ENCODE assay signal across 24 cellular contexts in genomic region chr9:76528056-76528455, GRCh38.
"Had no signal": no experiment of that assay in that cellular context is flagged by ENCODE, and none has a peak within 500 bp of the region (broad histone marks: within the 10 kb centered on the region; RNA-seq: fewer than 3 reads in every experiment).

No MANE protein-coding gene starts in this region.

- H3K27me3 ChIP-seq: adrenal gland, gastrocnemius medialis, transverse colon, vagina had no signal

- H3K9me3 ChIP-seq: adrenal gland, esophagus muscularis mucosa, gastrocnemius medialis, transverse colon, vagina had no signal

- H3K9me3 Mint-ChIP-seq: activated T-cell treated with anti-CD3 and anti-CD28 coated beads, Interleukin-2, amount 50 U/mL, for 24 hours; activated T-helper 17 cell treated with anti-CD3 and anti-CD28 coated beads, Interleukin-2, amount 50 U/mL, for 72 hours; natural killer cell; stimulated activated naive B cell treated with anti-CD40 and anti-IgM and Interleukin-4, amounts not matched to agents 10 μg/mL and 1 μg/mL and 100 μg/mL, for 72 hours had no signal

- DNase-seq: activated CD4-positive, alpha-beta T cell treated with anti-CD3 and anti-CD28 coated beads for 1 hour; activated CD4-positive, alpha-beta T cell treated with anti-CD3 and anti-CD28 coated beads, Interleukin-2, amount 50 U/mL, for 1 hour; activated T-cell treated with anti-CD3 and anti-CD28 coated beads, Interleukin-2, amount 50 U/mL, for 24 hours; adrenal gland; central memory CD4-positive, alpha-beta T cell; effector memory CD4-positive, alpha-beta T cell; gastrocnemius medialis; head of caudate nucleus; hypothalamus; left ventricle myocardium superior; midbrain; natural killer cell; small intestine; stimulated activated CD8-positive, alpha-beta memory T cell treated with anti-CD3 and anti-CD28 coated beads, Interleukin-4, amount 100 ng/mL, for 48 hours; stimulated activated naive B cell treated with anti-CD40 and anti-IgM and Interleukin-4, amounts not matched to agents 10 μg/mL and 1 μg/mL and 100 μg/mL, for 72 hours; transverse colon; WERI-Rb-1 had no signal

- H3K27ac ChIP-seq: adrenal gland, esophagus muscularis mucosa, gastrocnemius medialis, transverse colon, vagina, WERI-Rb-1 had no signal

- ATAC-seq: activated naive CD4-positive, alpha-beta T cell treated with anti-CD3 and anti-CD28 coated beads, Interleukin-2, amount 50 U/mL, for 72 hours; activated T-helper 17 cell treated with anti-CD3 and anti-CD28 coated beads, Interleukin-2, amount 50 U/mL, for 72 hours; gastrocnemius medialis; left ventricle myocardium superior; natural killer cell; sciatic nerve; stimulated activated naive B cell treated with anti-CD40 and anti-IgM and Interleukin-4, amounts not matched to agents 10 μg/mL and 1 μg/mL and 100 μg/mL, for 72 hours had no signal

- H3K27ac Mint-ChIP-seq: activated T-cell treated with anti-CD3 and anti-CD28 coated beads, Interleukin-2, amount 50 U/mL, for 24 hours; activated T-helper 17 cell treated with anti-CD3 and anti-CD28 coated beads, Interleukin-2, amount 50 U/mL, for 72 hours; natural killer cell; stimulated activated naive B cell treated with anti-CD40 and anti-IgM and Interleukin-4, amounts not matched to agents 10 μg/mL and 1 μg/mL and 100 μg/mL, for 72 hours had no signal

- H3K36me3 ChIP-seq: adrenal gland, esophagus muscularis mucosa, gastrocnemius medialis, transverse colon, vagina, WERI-Rb-1 had no signal

- H3K27me3 Mint-ChIP-seq: activated T-cell treated with anti-CD3 and anti-CD28 coated beads, Interleukin-2, amount 50 U/mL, for 24 hours; activated T-helper 17 cell treated with anti-CD3 and anti-CD28 coated beads, Interleukin-2, amount 50 U/mL, for 72 hours; stimulated activated naive B cell treated with anti-CD40 and anti-IgM and Interleukin-4, amounts not matched to agents 10 μg/mL and 1 μg/mL and 100 μg/mL, for 72 hours had no signal

- H3K4me3 Mint-ChIP-seq: activated T-cell treated with anti-CD3 and anti-CD28 coated beads, Interleukin-2, amount 50 U/mL, for 24 hours; activated T-helper 17 cell treated with anti-CD3 and anti-CD28 coated beads, Interleukin-2, amount 50 U/mL, for 72 hours; natural killer cell; stimulated activated naive B cell treated with anti-CD40 and anti-IgM and Interleukin-4, amounts not matched to agents 10 μg/mL and 1 μg/mL and 100 μg/mL, for 72 hours had no signal

- H3K4me3 ChIP-seq: adrenal gland, esophagus muscularis mucosa, gastrocnemius medialis, transverse colon, vagina had no signal

- FAIRE-seq: astrocyte, small intestine, TTC549 had no signal

- H3K36me3 Mint-ChIP-seq: natural killer cell had no signal

- H3K4me1 ChIP-seq: adrenal gland, gastrocnemius medialis, transverse colon, vagina had no signal
